In genomic region chr15:78449220-78449999, GRCh38 we compare ENCODE assay signal across 13 cellular contexts. TPM values are rescaled to one million over a fixed set of nuclear protein-coding genes. Genes with fewer than 3 reads are reported as not detected.
A peak's percentile ranks its signal among the peaks of the same experiment; 100 is the strongest.
DNase-seq lines count a peak whose midpoint lies in the region; ATAC-seq and TF ChIP-seq lines count a peak whose summit lies in the region.
"Had no signal": no experiment of that assay in that cellular context is flagged by ENCODE, and none has a peak within 500 bp of the region (broad histone marks: within the 10 kb centered on the region; RNA-seq: fewer than 3 reads in every experiment).

No MANE protein-coding gene starts in this region.

- peak overlapping the region; percentile 1 for H3K9ac ChIP-seq in muscle layer of colon (ENCODE audit: low read length)

- no peak overlapping the region for H3K4me3 Mint-ChIP-seq in T-helper 2 cell treated with Interferon-gamma antibody and Interleukin-4, amounts not matched to agents 5 μg/mL and 100 μg/mL, for 36 hours
- H3K4me3 Mint-ChIP-seq: nephron progenitor cell had no signal

- H3K4me1 Mint-ChIP-seq in T-helper 2 cell treated with Interferon-gamma antibody and Interleukin-4, amounts not matched to agents 5 μg/mL and 100 μg/mL, for 36 hours (ENCODE audit: low read depth), result peaks cover 29% of the 10 kb centered on the region

- peak overlapping the region; percentile 9 for H3K27ac ChIP-seq in 22Rv1
- H3K27ac ChIP-seq in HEK293 (ENCODE audit: extremely low read depth, low read depth, low read length), result no peak overlapping the region; the same call in 1 of the 2 replicates
- H3K27ac ChIP-seq in muscle layer of colon (ENCODE audit: low read depth, low read length), result no peak overlapping the region
- H3K27ac ChIP-seq: coronary artery, SJSA1 had no signal

- peaks cover 29 to 43% of the 10 kb centered on the region in 2 experiments for H3K36me3 ChIP-seq in HEK293 (ENCODE audit: control insufficient read depth in 2 of 2, insufficient read depth in 1 of 2, low read length in 2 of 2)
- H3K36me3 ChIP-seq in muscle layer of colon (ENCODE audit: insufficient read depth, low read length), result peaks cover 18% of the 10 kb centered on the region

- DNase-seq in dermis blood vessel endothelial cell, result peak; percentile 5
- no peak for DNase-seq in NCI-H2029 treated with DMSO at 0.1 percent for 48 hours (lab: John Stamatoyannopoulos, UW)
- no peak for DNase-seq in T-helper 2 cell treated with Interferon-gamma antibody and Interleukin-4, amounts not matched to agents 5 μg/mL and 100 μg/mL, for 36 hours (ENCODE audit: low spot score)
- DNase-seq: activated gamma-delta T cell, aorta, nephron progenitor cell had no signal

- TF ChIP-seq CTCF in 22Rv1 (IDR thresholded peaks at IDR 0.05) (no peak), HEK293 (tag by site-specific recombination; IDR thresholded peaks at IDR 0.05) (no peak)

- H3K4me3 ChIP-seq in HEK293 (ENCODE audit: low read depth, low read length) (no peak overlapping the region), muscle layer of colon (ENCODE audit: low read depth in 1 of 2, low read length in 2 of 2) (no peak overlapping the region)
- H3K4me3 ChIP-seq: coronary artery, SJSA1, stomach had no signal

- H3K9me3 Mint-ChIP-seq in T-helper 2 cell treated with Interferon-gamma antibody and Interleukin-4, amounts not matched to agents 5 μg/mL and 100 μg/mL, for 36 hours, result no peaks in the 10 kb centered on the region
- H3K9me3 Mint-ChIP-seq: nephron progenitor cell had no signal

- H3K36me3 Mint-ChIP-seq in T-helper 2 cell treated with Interferon-gamma antibody and Interleukin-4, amounts not matched to agents 5 μg/mL and 100 μg/mL, for 36 hours (ENCODE audit: low read depth), result peaks cover 29% of the 10 kb centered on the region

- CTCF ChIA-PET in HEK293 (lab: Yijun Ruan, JAX), result interaction anchor here (0.7 to 1.3 kb wide), 4 partner anchors 8 to 133 kb away, joined by 3 to 4 read pairs (median 3); no protein-coding TSS in a partner anchor

- H3K4me1 ChIP-seq in HEK293 (ENCODE audit: control insufficient read depth, insufficient read depth, low read length) (peaks cover 31% of the 10 kb centered on the region), muscle layer of colon (ENCODE audit: insufficient read depth, low read length) (peaks cover 48% of the 10 kb centered on the region)
- H3K4me1 ChIP-seq: SJSA1 had no signal

- no peak for ATAC-seq in HG03025 (IDR thresholded peaks at IDR 0.05; ENCODE audit: low FRiP score, unreplicated experiment)

- POLR2A ChIA-PET in HEK293 (lab: Yijun Ruan, JAX), result interaction anchor here (0.9 to 2.7 kb wide), 3 partner anchors 11 to 150 kb away, joined by 3 to 10 read pairs (median 9); partner anchors contain the start of genes IREB2 and SKIC8

- no peaks in the 10 kb centered on the region for H3K27me3 ChIP-seq in muscle layer of colon (ENCODE audit: control insufficient read depth in 1 of 2, insufficient read depth in 2 of 2, low read length in 2 of 2)
- H3K27me3 ChIP-seq: stomach had no signal

- no peaks in the 10 kb centered on the region for H3K27me3 Mint-ChIP-seq in T-helper 2 cell treated with Interferon-gamma antibody and Interleukin-4, amounts not matched to agents 5 μg/mL and 100 μg/mL, for 36 hours (ENCODE audit: low read depth)

- no peak overlapping the region for H3K27ac Mint-ChIP-seq in T-helper 2 cell treated with Interferon-gamma antibody and Interleukin-4, amounts not matched to agents 5 μg/mL and 100 μg/mL, for 36 hours

- H3K9me3 ChIP-seq in HEK293 (ENCODE audit: control insufficient read depth, insufficient read depth, low read depth, low read length), result no peaks in the 10 kb centered on the region
- no peaks in the 10 kb centered on the region for H3K9me3 ChIP-seq in muscle layer of colon (ENCODE audit: low read length)
- H3K9me3 ChIP-seq: SJSA1, stomach had no signal

TF ChIP-seq in HEK293, 187 proteins besides CTCF, POLR2A, EP300 and RAD21 (continues in another document):
- TF ChIP-seq, protein P1, sequence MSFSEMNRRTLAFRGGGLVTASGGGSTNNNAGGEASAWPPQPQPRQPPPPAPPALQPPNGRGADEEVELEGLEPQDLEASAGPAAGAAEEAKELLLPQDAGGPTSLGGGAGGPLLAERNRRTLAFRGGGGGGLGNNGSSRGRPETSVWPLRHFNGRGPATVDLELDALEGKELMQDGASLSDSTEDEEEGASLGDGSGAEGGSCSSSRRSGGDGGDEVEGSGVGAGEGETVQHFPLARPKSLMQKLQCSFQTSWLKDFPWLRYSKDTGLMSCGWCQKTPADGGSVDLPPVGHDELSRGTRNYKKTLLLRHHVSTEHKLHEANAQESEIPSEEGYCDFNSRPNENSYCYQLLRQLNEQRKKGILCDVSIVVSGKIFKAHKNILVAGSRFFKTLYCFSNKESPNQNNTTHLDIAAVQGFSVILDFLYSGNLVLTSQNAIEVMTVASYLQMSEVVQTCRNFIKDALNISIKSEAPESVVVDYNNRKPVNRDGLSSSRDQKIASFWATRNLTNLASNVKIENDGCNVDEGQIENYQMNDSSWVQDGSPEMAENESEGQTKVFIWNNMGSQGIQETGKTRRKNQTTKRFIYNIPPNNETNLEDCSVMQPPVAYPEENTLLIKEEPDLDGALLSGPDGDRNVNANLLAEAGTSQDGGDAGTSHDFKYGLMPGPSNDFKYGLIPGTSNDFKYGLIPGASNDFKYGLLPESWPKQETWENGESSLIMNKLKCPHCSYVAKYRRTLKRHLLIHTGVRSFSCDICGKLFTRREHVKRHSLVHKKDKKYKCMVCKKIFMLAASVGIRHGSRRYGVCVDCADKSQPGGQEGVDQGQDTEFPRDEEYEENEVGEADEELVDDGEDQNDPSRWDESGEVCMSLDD (tag by site-specific recombination; IDR thresholded peaks at IDR 0.05), result no peak
- TF ChIP-seq ZNF660 (tag by site-specific recombination; IDR thresholded peaks at IDR 0.05) (no peak), ZSCAN30 (tag by site-specific recombination; IDR thresholded peaks at IDR 0.05) (peak; percentile 88), ZNF324 (tag by site-specific recombination; IDR thresholded peaks at IDR 0.05) (no peak), TRIM28 (IDR thresholded peaks at IDR 0.05; ENCODE audit: borderline replicate concordance, low read length) (no peak), HOXA7 (CRISPR knock-in tag; IDR thresholded peaks at IDR 0.05; ENCODE audit: borderline replicate concordance) (no peak), GLIS2 (tag by site-specific recombination; IDR thresholded peaks at IDR 0.05) (no peak), ZNF248 (tag by site-specific recombination; IDR thresholded peaks at IDR 0.05) (no peak), ZNF221 (tag by site-specific recombination; IDR thresholded peaks at IDR 0.05; ENCODE audit: borderline replicate concordance) (no peak), SCRT2 (tag by site-specific recombination; IDR thresholded peaks at IDR 0.05) (peak; percentile 71), GLI4 (tag by site-specific recombination; IDR thresholded peaks at IDR 0.05) (no peak), ZNF138 (tag by site-specific recombination; IDR thresholded peaks at IDR 0.05; ENCODE audit: borderline replicate concordance) (no peak), OSR2 (tag by site-specific recombination; IDR thresholded peaks at IDR 0.05) (peak; percentile 96), ZNF155 (tag by site-specific recombination; IDR thresholded peaks at IDR 0.05) (no peak), ZNF114 (tag by site-specific recombination; IDR thresholded peaks at IDR 0.05) (no peak), SP2 (tag by site-specific recombination; IDR thresholded peaks at IDR 0.05) (no peak), BCL11A (tag by site-specific recombination; IDR thresholded peaks at IDR 0.05; ENCODE audit: low read depth) (no peak), ZNF404 (tag by site-specific recombination; IDR thresholded peaks at IDR 0.05) (no peak), ZNF670 (tag by site-specific recombination; IDR thresholded peaks at IDR 0.05; ENCODE audit: low read depth) (no peak), GLI2 (tag by site-specific recombination; IDR thresholded peaks at IDR 0.05; ENCODE audit: borderline replicate concordance, low read depth) (no peak), ZNF830 (tag by site-specific recombination; IDR thresholded peaks at IDR 0.05; ENCODE audit: low read depth) (no peak), ZNF837 (tag by site-specific recombination; IDR thresholded peaks at IDR 0.05) (no peak), ZNF211 (tag by site-specific recombination; IDR thresholded peaks at IDR 0.05; ENCODE audit: low read depth) (no peak), ZNF341 (tag by site-specific recombination; IDR thresholded peaks at IDR 0.05; ENCODE audit: low read depth) (no peak), EGR2 (tag by site-specific recombination; IDR thresholded peaks at IDR 0.05; ENCODE audit: low read depth) (no peak), TCF7L2 (IDR thresholded peaks at IDR 0.05; ENCODE audit: borderline replicate concordance, low read depth, low read length) (no peak), ZBTB8A (tag by site-specific recombination; IDR thresholded peaks at IDR 0.05) (no peak; the same call in 1 of the 2 replicates), ZNF560 (tag by site-specific recombination; IDR thresholded peaks at IDR 0.05; ENCODE audit: borderline replicate concordance) (no peak), ZNF140 (tag by site-specific recombination; IDR thresholded peaks at IDR 0.05) (no peak), HOXC10 (CRISPR knock-in tag; IDR thresholded peaks at IDR 0.05) (no peak), ZNF701 (tag by site-specific recombination; IDR thresholded peaks at IDR 0.05) (no peak), ZBTB17 (tag by site-specific recombination; IDR thresholded peaks at IDR 0.05) (peak; percentile 63), ZNF600 (tag by site-specific recombination; IDR thresholded peaks at IDR 0.05) (peak; percentile 91), REPIN1 (tag by site-specific recombination; IDR thresholded peaks at IDR 0.05; ENCODE audit: low read depth) (no peak), ZBTB48 (tag by site-specific recombination; IDR thresholded peaks at IDR 0.05) (no peak), ZNF654 (tag by site-specific recombination; IDR thresholded peaks at IDR 0.05; ENCODE audit: low read depth) (no peak)
- TF ChIP-seq, protein P2, sequence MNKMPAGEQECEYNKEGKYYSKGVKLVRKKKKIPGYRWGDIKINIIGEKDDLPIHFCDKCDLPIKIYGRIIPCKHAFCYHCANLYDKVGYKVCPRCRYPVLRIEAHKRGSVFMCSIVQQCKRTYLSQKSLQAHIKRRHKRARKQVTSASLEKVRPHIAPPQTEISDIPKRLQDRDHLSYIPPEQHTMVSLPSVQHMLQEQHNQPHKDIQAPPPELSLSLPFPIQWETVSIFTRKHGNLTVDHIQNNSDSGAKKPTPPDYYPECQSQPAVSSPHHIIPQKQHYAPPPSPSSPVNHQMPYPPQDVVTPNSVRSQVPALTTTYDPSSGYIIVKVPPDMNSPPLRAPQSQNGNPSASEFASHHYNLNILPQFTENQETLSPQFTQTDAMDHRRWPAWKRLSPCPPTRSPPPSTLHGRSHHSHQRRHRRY (tag by site-specific recombination; IDR thresholded peaks at IDR 0.05), result no peak

RNA-seq across cellular contexts. Expression of gene IREB2, which starts 11.4 kb away (rescaled TPM):
- 26.0 and 48.1 TPM in 2 replicates for total RNA-seq in dermis blood vessel endothelial cell

RNA-seq across cellular contexts. Expression of gene HYKK, which starts 58.0 kb away (rescaled TPM):
- total RNA-seq in dermis blood vessel endothelial cell, result 1.8 and 3.4 TPM in 2 replicates
